ENCODE assay signal across 16 cellular contexts in the genomic region with DNA sequence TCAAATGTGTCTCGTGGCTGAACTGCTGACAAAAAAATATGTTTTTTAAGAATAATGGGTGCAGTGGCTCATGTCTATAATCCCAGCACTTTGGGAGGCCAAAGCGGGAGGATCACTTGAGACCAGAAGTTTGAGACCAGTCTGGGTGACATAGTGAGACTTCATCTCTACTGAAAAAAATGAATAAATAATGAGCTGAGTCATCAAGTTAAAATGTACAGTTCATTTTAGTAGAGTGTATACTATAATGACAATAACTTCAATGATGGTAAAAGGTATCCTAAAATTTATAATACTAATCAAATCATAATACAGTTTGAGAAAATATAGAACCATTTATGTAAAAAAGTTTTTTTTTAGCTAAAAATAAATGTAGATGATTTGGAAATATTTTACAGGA. TPM values are rescaled to one million over a fixed set of nuclear protein-coding genes. Genes with fewer than 3 reads are reported as not detected.
DNase-seq lines count a peak whose midpoint lies in the region; ATAC-seq, FAIRE-seq and TF ChIP-seq lines count a peak whose summit lies in the region.
"Had no signal": no experiment of that assay in that cellular context is flagged by ENCODE, and none has a peak within 500 bp of the region (broad histone marks: within the 10 kb centered on the region; RNA-seq: fewer than 3 reads in every experiment).

No MANE protein-coding gene starts in this region.

- H3K4me3 Mint-ChIP-seq in progenitor cell of endocrine pancreas (ENCODE audit: low read depth) = no peak overlapping the region
- H3K4me3 Mint-ChIP-seq: CD8-positive, alpha-beta T cell had no signal

- no peak overlapping the region for H3K27ac ChIP-seq in brain microvascular endothelial cell
- H3K27ac ChIP-seq: BLaER1 treated with 17β-estradiol and CSF1 and Interleukin-3, amounts not matched to agents 10 nM and 100 nM had no signal

- TF ChIP-seq CTCF in progenitor cell of endocrine pancreas (IDR thresholded peaks at IDR 0.05; ENCODE audit: unreplicated experiment) (no peak), brain microvascular endothelial cell (IDR thresholded peaks at IDR 0.05; ENCODE audit: low read depth, low read length, missing control alignments) (no peak)

- no peaks in the 10 kb centered on the region for H3K36me3 ChIP-seq in brain microvascular endothelial cell (replicated peaks)

- H3K4me1 Mint-ChIP-seq in progenitor cell of endocrine pancreas (ENCODE audit: low read depth) = peaks cover 32% of the 10 kb centered on the region

- ATAC-seq in GM21723 (IDR thresholded peaks at IDR 0.05; ENCODE audit: unreplicated experiment) = no peak
- ATAC-seq: CD8-positive, alpha-beta T cell had no signal

- H3K36me3 Mint-ChIP-seq in progenitor cell of endocrine pancreas (ENCODE audit: insufficient read depth) = peaks cover 30% of the 10 kb centered on the region
- H3K36me3 Mint-ChIP-seq: CD8-positive, alpha-beta T cell had no signal

- H3K27me3 ChIP-seq in brain microvascular endothelial cell (replicated peaks) = no peaks in the 10 kb centered on the region
- H3K27me3 ChIP-seq: BLaER1 treated with 17β-estradiol and CSF1 and Interleukin-3, amounts not matched to agents 10 nM and 100 nM had no signal

- no peak overlapping the region for H3K4me3 ChIP-seq in brain microvascular endothelial cell (ENCODE audit: low read depth, low read length)
- H3K4me3 ChIP-seq: BLaER1 treated with 17β-estradiol and CSF1 and Interleukin-3, amounts not matched to agents 10 nM and 100 nM had no signal

- no peaks in the 10 kb centered on the region for H3K27me3 Mint-ChIP-seq in progenitor cell of endocrine pancreas

- FAIRE-seq in RCC 7860 (lab: Jason Lieb, UNC) = peak; percentile 44
- peak; percentile 66 for FAIRE-seq in frontal cortex (lab: Jason Lieb, UNC)
- FAIRE-seq: GM18507 had no signal

- peak; percentile 15 for DNase-seq in ELR (ENCODE audit: low read depth)
- DNase-seq in RCC 7860 (ENCODE audit: low spot score) = no peak
- no peak for DNase-seq in frontal cortex (ENCODE audit: low spot score in 2 of 2)
- DNase-seq in progenitor cell of endocrine pancreas (ENCODE audit: low spot score, unreplicated experiment) = no peak
- DNase-seq in stimulated activated CD4-positive, alpha-beta T cell treated with anti-CD3 and anti-CD28 coated beads, Interleukin-2, amount 100 ng/mL, for 24 hours = no peak
- no peak for DNase-seq in brain microvascular endothelial cell
- DNase-seq: CD8-positive, alpha-beta T cell; GDM1; GOT3; HCEC 1CT; NCI-H1105; NCI-H226; NCI-H748 treated with DMSO at 0.1 percent for 48 hours had no signal

- H3K27ac Mint-ChIP-seq in progenitor cell of endocrine pancreas = peak overlapping the region; percentile 54
- H3K27ac Mint-ChIP-seq: CD8-positive, alpha-beta T cell had no signal

- in situ Hi-C loops in brain microvascular endothelial cell (cut with HindIII; ENCODE audit: low pct_ligation_motif_present, low sequenced_read_pairs) = no loop called here

- no peaks in the 10 kb centered on the region for H3K9me3 Mint-ChIP-seq in progenitor cell of endocrine pancreas (ENCODE audit: low read depth)
- H3K9me3 Mint-ChIP-seq: CD8-positive, alpha-beta T cell had no signal

RNA-seq across cellular contexts. Expression of gene TJP2, which starts 37.9 kb away (rescaled TPM):
- 5.7 TPM for total RNA-seq in frontal cortex
- total RNA-seq in progenitor cell of endocrine pancreas = 234 and 254 TPM in 2 replicates

Comparison
In these comparisons a context has a peak if more than half of its experiments do, and no peak if none do; other contexts are left out.
1. RNA of gene TJP2, which starts 37.9 kb away (total RNA-seq): 234 to 254 TPM in progenitor cell of endocrine pancreas; 5.7 TPM in frontal cortex (single experiment); every median in the first group is over 10 times any median in the second.